ENCODE assay signal across 12 cellular contexts in the genomic region with DNA sequence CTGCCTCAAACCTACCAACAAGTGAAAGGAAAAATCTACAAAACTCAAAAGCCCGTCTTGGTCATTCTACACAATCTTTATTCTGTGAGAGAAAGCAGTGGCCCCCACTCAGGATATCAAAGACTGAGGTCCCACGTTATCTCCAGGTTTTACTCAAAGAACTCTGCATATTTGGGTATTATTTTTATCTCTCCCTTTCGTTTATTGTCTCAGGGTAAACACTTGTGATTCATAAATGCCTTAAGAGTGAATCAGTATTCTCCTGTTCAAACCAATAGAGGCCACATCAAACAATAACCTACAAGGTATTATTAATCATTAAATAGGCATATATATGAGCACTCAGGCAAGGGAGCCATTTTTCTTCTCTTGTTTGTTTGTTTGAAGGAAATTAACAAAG. TPM values are rescaled to one million over a fixed set of nuclear protein-coding genes. Genes with fewer than 3 reads are reported as not detected.
DNase-seq lines count a peak whose midpoint lies in the region; ATAC-seq and TF ChIP-seq lines count a peak whose summit lies in the region.
"Had no signal": no experiment of that assay in that cellular context is flagged by ENCODE, and none has a peak within 500 bp of the region (broad histone marks: within the 10 kb centered on the region; RNA-seq: fewer than 3 reads in every experiment).

No MANE protein-coding gene starts in this region.

- H3K9me3 ChIP-seq in HCT116 (ENCODE audit: control insufficient read depth in 1 of 2, insufficient read depth in 1 of 2, low read depth in 1 of 2, low read length in 2 of 2) (no peaks in the 10 kb centered on the region), RWPE2 (ENCODE audit: severe bottlenecking) (no peaks in the 10 kb centered on the region), mucosa of descending colon (no peaks in the 10 kb centered on the region), H9 (ENCODE audit: control insufficient read depth, low read depth, low read length) (no peaks in the 10 kb centered on the region)
- H3K9me3 ChIP-seq: lower lobe of right lung had no signal

- no peaks in the 10 kb centered on the region for H3K23me2 ChIP-seq in H9 (ENCODE audit: insufficient read length, low read depth, low read length, poor library complexity, severe bottlenecking)

- no peaks in the 10 kb centered on the region for H3K79me1 ChIP-seq in H9 (ENCODE audit: insufficient read depth, low read depth, low read length, poor library complexity, severe bottlenecking)

- H3K27me3 Mint-ChIP-seq in type B pancreatic cell (no peaks in the 10 kb centered on the region), H9 (ENCODE audit: low read depth) (peaks cover 29% of the 10 kb centered on the region)

- no peak overlapping the region for H2BK12ac ChIP-seq in H9 (ENCODE audit: insufficient read length, low read depth, low read length)

- BruUV-seq in HCT116 (replicated peaks; lab: Mats Ljungman, UMichigan) = no TSS peak

- H3K36me3 Mint-ChIP-seq in type B pancreatic cell = no peaks in the 10 kb centered on the region
- H3K36me3 Mint-ChIP-seq in H9 (ENCODE audit: insufficient read depth in 1 of 3, low read depth in 3 of 3) = no peaks in the 10 kb centered on the region

- H3K56ac ChIP-seq in H9 (ENCODE audit: insufficient read length, low read depth, low read length) = no peak overlapping the region

- H3K27ac Mint-ChIP-seq in type B pancreatic cell (peak overlapping the region; percentile 78), H9 (no peak overlapping the region)

- no peaks in the 10 kb centered on the region for H3K36me3 ChIP-seq in HCT116 (ENCODE audit: control insufficient read depth in 1 of 2, insufficient read depth in 2 of 2, low read length in 2 of 2)
- no peaks in the 10 kb centered on the region for H3K36me3 ChIP-seq in RWPE2 (ENCODE audit: low read depth)
- H3K36me3 ChIP-seq in mucosa of descending colon (ENCODE audit: low read depth) = no peaks in the 10 kb centered on the region
- H3K36me3 ChIP-seq: lower lobe of right lung had no signal

- H3K27me3 ChIP-seq in HCT116 (ENCODE audit: insufficient read depth, low read length) (peaks cover 17% of the 10 kb centered on the region; the same call in 1 of the 2 replicates), RWPE2 (ENCODE audit: insufficient read depth, poor library complexity, severe bottlenecking) (no peaks in the 10 kb centered on the region), H9 (ENCODE audit: insufficient read depth, low read length) (no peaks in the 10 kb centered on the region)

- TF ChIP-seq RAD21 in HCT116 (IDR thresholded peaks at IDR 0.05; ENCODE audit: low read depth) = no peak

- no peak overlapping the region for H4K8ac ChIP-seq in H9 (replicated peaks; ENCODE audit: insufficient read length, low read depth, low read length)

- no CpG with 5 or more reads among the region's 3 CpGs for WGBS in H9 (ENCODE audit: extremely low coverage, insufficient read length, low lambda C conversion rate)

- no peak overlapping the region for H4K5ac ChIP-seq in H9 (ENCODE audit: insufficient read length, low read depth, low read length)

- TF ChIP-seq POLR2A in HCT116 (IDR thresholded peaks at IDR 0.05; ENCODE audit: borderline replicate concordance, extremely low read depth, insufficient read depth, insufficient read length) = no peak

- no peaks in the 10 kb centered on the region for H3K9me2 ChIP-seq in HCT116 (ENCODE audit: insufficient read depth)

- intact Hi-C loops in HCT116 (cut with micrococcal nuclease) = no loop called here
- intact Hi-C loops in mucosa of descending colon (cut with DNase I, micrococcal nuclease) = no loop called here

- no peak overlapping the region for H4K91ac ChIP-seq in H9 (ENCODE audit: insufficient read length, low read depth, low read length)

- no peak overlapping the region for H2BK20ac ChIP-seq in H9 (ENCODE audit: low read depth, low read length, poor library complexity, severe bottlenecking)

- H2BK120ac ChIP-seq in H9 (ENCODE audit: low read depth, low read length, poor library complexity, severe bottlenecking) = no peak overlapping the region

- H3K4me1 ChIP-seq in HCT116 (ENCODE audit: control insufficient read depth in 1 of 2, insufficient read depth in 2 of 2, low read length in 2 of 2) = peaks cover 13 to 17% of the 10 kb centered on the region in 2 experiments
- peaks cover 12% of the 10 kb centered on the region for H3K4me1 ChIP-seq in RWPE2 (ENCODE audit: insufficient read depth, poor library complexity, severe bottlenecking)
- peaks cover 13% of the 10 kb centered on the region for H3K4me1 ChIP-seq in mucosa of descending colon (ENCODE audit: low read depth)
- no peaks in the 10 kb centered on the region for H3K4me1 ChIP-seq in H9 (ENCODE audit: insufficient read depth, low read length)
- H3K4me1 ChIP-seq: lower lobe of right lung had no signal

- no peak overlapping the region for H2AK5ac ChIP-seq in H9 (ENCODE audit: insufficient read length, low read length)

- no peak overlapping the region for H3K4me3 Mint-ChIP-seq in type B pancreatic cell
- no peak overlapping the region for H3K4me3 Mint-ChIP-seq in H9

- peak; percentile 78 for ATAC-seq in HCT116
- ATAC-seq in RWPE2 (ENCODE audit: low read depth) = peak; percentile 99
- ATAC-seq in mucosa of descending colon = no peak

- POLR2A ChIA-PET in HCT116 (lab: Charles Lee) = no interaction called here

- H3K27ac ChIP-seq in HCT116 (ENCODE audit: low read depth, low read length) (no peak overlapping the region), RWPE2 (ENCODE audit: poor library complexity, severe bottlenecking) (no peak overlapping the region), H9 (ENCODE audit: insufficient read length, low read depth, low read length) (no peak overlapping the region)
- H3K27ac ChIP-seq: lower lobe of right lung had no signal

- RAD21 ChIA-PET in HCT116 (lab: Charles Lee; ENCODE audit: low non-redundant PET in 1 of 2, low total read pairs in 2 of 2, uncharacterized antibody in 2 of 2, unreplicated experiment in 2 of 2) = no interaction called here

- DNase-seq in HCT116 (ENCODE audit: low read depth, low spot score) (no peak), RWPE2 (ENCODE audit: low spot score) (no peak), glomerular visceral epithelial cell (ENCODE audit: extremely low spot score) (peak; percentile 17), type B pancreatic cell (ENCODE audit: extremely low spot score, unreplicated experiment) (no peak), mucosa of descending colon (no peak), GDM1 (lab: John Stamatoyannopoulos, UW) (no peak), H9 (no peak)
- DNase-seq: amygdala, cortex of kidney, erythroblast, lower lobe of right lung, NCI-H1694 had no signal

- no peak overlapping the region for H3T11ph ChIP-seq in H9 (ENCODE audit: low read length)

- no peak for TF ChIP-seq CTCF in HCT116 (IDR thresholded peaks at IDR 0.05 in 2 of 3, conservative IDR thresholded peaks at IDR 0.05 in 1 of 3; ENCODE audit: borderline replicate concordance in 1 of 3, insufficient read depth in 1 of 3, low read depth in 2 of 3, low read length in 2 of 3)
- no peak for TF ChIP-seq CTCF in RWPE2 (IDR thresholded peaks at IDR 0.05; ENCODE audit: poor library complexity, severe bottlenecking)
- no peak for TF ChIP-seq CTCF in type B pancreatic cell (conservative IDR thresholded peaks at IDR 0.05)
- TF ChIP-seq CTCF in mucosa of descending colon (IDR thresholded peaks at IDR 0.05) = no peak
- TF ChIP-seq CTCF in H9 (conservative IDR thresholded peaks at IDR 0.05) = no peak

- peak overlapping the region; percentile 58 for H3K4me2 ChIP-seq in HCT116 (ENCODE audit: low read length)
- no peak overlapping the region for H3K4me2 ChIP-seq in H9 (ENCODE audit: insufficient read depth, insufficient read length, low read length)

- H2AFZ ChIP-seq in HCT116 (ENCODE audit: low read depth, low read length, poor library complexity, severe bottlenecking) = peak overlapping the region; percentile 60
- H2AFZ ChIP-seq in H9 (ENCODE audit: low read length) = no peak overlapping the region

- H4K20me1 ChIP-seq in HCT116 (ENCODE audit: insufficient read depth) (no peaks in the 10 kb centered on the region), H9 (ENCODE audit: control insufficient read depth, insufficient read depth, insufficient read length) (no peaks in the 10 kb centered on the region)

- no peak overlapping the region for H3K18ac ChIP-seq in H9 (ENCODE audit: insufficient read length, low read depth, low read length)

- H3K4ac ChIP-seq in H9 (ENCODE audit: low read depth, low read length) = no peak overlapping the region

- 0 out of 2 replicates have a peak overlapping the region, but pooled peaks have one; percentile 10 for H3K9ac ChIP-seq in HCT116 (ENCODE audit: low read length)
- H3K9ac ChIP-seq in H9 (ENCODE audit: extremely low read depth, insufficient read length, low read length) = no peak overlapping the region

- H2BK15ac ChIP-seq in H9 (ENCODE audit: low read depth, low read length) = no peak overlapping the region

- H3K4me3 ChIP-seq in HCT116 (replicated peaks in 1 of 2; ENCODE audit: low read depth in 1 of 2, low read length in 2 of 2) = peak overlapping the region in 1 of 2 experiments; percentile 5; a peak in 1 of 4 replicates
- H3K4me3 ChIP-seq in RWPE2 (ENCODE audit: severe bottlenecking) = no peak overlapping the region
- H3K4me3 ChIP-seq in mucosa of descending colon = no peak overlapping the region
- H3K4me3 ChIP-seq: lower lobe of right lung had no signal

- H3K79me2 ChIP-seq in HCT116 (ENCODE audit: insufficient read depth, low read length) (no peaks in the 10 kb centered on the region), H9 (ENCODE audit: insufficient read depth, low read length) (no peaks in the 10 kb centered on the region)

- no peak overlapping the region for H3K14ac ChIP-seq in H9 (ENCODE audit: insufficient read depth, low read length)

- H3K4me1 Mint-ChIP-seq in type B pancreatic cell (ENCODE audit: unreplicated experiment) (peaks cover 21% of the 10 kb centered on the region), H9 (peaks cover 0 to 9% of the 10 kb centered on the region in 2 experiments; a peak in 3 of 4 replicates)

- H2BK5ac ChIP-seq in H9 (ENCODE audit: insufficient read length, low read length) = no peak overlapping the region

- CTCF ChIA-PET in HCT116 (lab: Charles Lee) = no interaction called here

- H3K23ac ChIP-seq in H9 (ENCODE audit: insufficient read length, low read depth, low read length) = no peak overlapping the region

- peaks cover 4% of the 10 kb centered on the region for H3K9me3 Mint-ChIP-seq in type B pancreatic cell
- H3K9me3 Mint-ChIP-seq in H9 = no peaks in the 10 kb centered on the region

TF ChIP-seq in HCT116, 20 proteins besides CTCF, POLR2A, EP300 and RAD21:
- peak; percentile 92 for TF ChIP-seq FOSL1 (IDR thresholded peaks at IDR 0.05; ENCODE audit: low read depth)
- peak; percentile 64 for TF ChIP-seq SP1 (IDR thresholded peaks at IDR 0.05; ENCODE audit: low read depth)
- TF ChIP-seq JUND (IDR thresholded peaks at IDR 0.05) = peak; percentile 78
- TF ChIP-seq EZH2 (IDR thresholded peaks at IDR 0.05) = no peak
TF ChIP-seq in HCT116: peak in this region for 3.

RNA-seq across cellular contexts. Expression of a gene that starts 14.1 kb away (rescaled TPM):
- 32.9 TPM for total RNA-seq in HCT116 (2021; ENCODE audit: unreplicated experiment)
- polyA plus RNA-seq in HCT116 (2012) = 31.8 and 41.9 TPM in 2 replicates
- total RNA-seq in type B pancreatic cell (ENCODE audit: low replicate concordance) = 100 and 180 TPM in 2 replicates
- 100 to 1,000 TPM in 1 of 3 donors, 10 to 100 TPM in 2; 60.9 to 116 (median 99.0) TPM for total RNA-seq in mucosa of descending colon
- total RNA-seq in H9 (2021) = 23.2 and 23.3 TPM in 2 replicates
